8 cellular contexts compared by ENCODE assay signal in genomic region chr2:237691200-237691907, GRCh38.
DNase-seq lines count a peak whose midpoint lies in the region; ATAC-seq and TF ChIP-seq lines count a peak whose summit lies in the region.

No MANE protein-coding gene starts in this region.

- no peaks in the 10 kb centered on the region for H3K36me3 ChIP-seq in sigmoid colon

- peak overlapping the region; percentile 65 for H3K4me3 Mint-ChIP-seq in activated CD8-positive, alpha-beta T cell treated with anti-CD3 and anti-CD28 coated beads for 36 hours

- H3K4me3 ChIP-seq in AG04450 (ENCODE audit: low read depth, low read length) = peak overlapping the region; percentile 64
- H3K4me3 ChIP-seq in sigmoid colon = peak overlapping the region; percentile 78 to 97 (median 85)

- H3K27ac ChIP-seq in AG04450 (ENCODE audit: low read depth, low read length) (no peak overlapping the region), sigmoid colon (peak overlapping the region; percentile 92 to 99 (median 96))

- POLR2A ChIA-PET in AG04450 (lab: Yijun Ruan, JAX) = interaction anchor here (0.6 to 3.4 kb wide), 5 partner anchors 14 to 277 kb away, joined by 3 to 15 read pairs (median 7); partner anchors contain the start of gene COL6A3
- POLR2A ChIA-PET in activated CD8-positive, alpha-beta T cell treated with anti-CD3 and anti-CD28 coated beads for 36 hours (lab: Charles Lee) = interaction anchor here (1.2 to 9.6 kb wide), 5 partner anchors 8 to 18 kb away, joined by 3 to 154 read pairs (median 8); no protein-coding TSS in a partner anchor

- intact Hi-C loops in activated CD8-positive, alpha-beta T cell treated with anti-CD3 and anti-CD28 coated beads for 36 hours (cut with micrococcal nuclease) = loop anchor here (10.0 kb wide), 1 partner anchor 257 kb away; no protein-coding TSS in a partner anchor
- intact Hi-C loops in left cardiac atrium (cut with DNase I) (loop anchor here (2.0 to 5.0 kb wide), 2 partner anchors 15 to 41 kb away; no protein-coding TSS in a partner anchor), sigmoid colon (cut with DNase I) (loop anchor here (10.0 kb wide), 1 partner anchor 193 kb away; no protein-coding TSS in a partner anchor)

- H3K4me1 Mint-ChIP-seq in activated CD8-positive, alpha-beta T cell treated with anti-CD3 and anti-CD28 coated beads for 36 hours (ENCODE audit: low read depth) = peaks cover 51% of the 10 kb centered on the region

- peak; percentile 40 to 46 for TF ChIP-seq POLR2A in sigmoid colon (IDR thresholded peaks at IDR 0.05)

- 1 to 4% methylated on average over 70 of the region's 70 CpGs for WGBS in sigmoid colon, 2 donors

- no peak for TF ChIP-seq EP300 in sigmoid colon (IDR thresholded peaks at IDR 0.05)

- peak overlapping the region; percentile 40 for H3K27ac Mint-ChIP-seq in activated CD8-positive, alpha-beta T cell treated with anti-CD3 and anti-CD28 coated beads for 36 hours

- DNase-seq in AG04450 (ENCODE audit: low read depth, low spot score) (no peak), left cardiac atrium (no peak), sigmoid colon (no peak), NCI-H2107 (lab: John Stamatoyannopoulos, UW) (no peak), SKM-1 (lab: John Stamatoyannopoulos, UW; ENCODE audit: unreplicated experiment) (no peak)
- DNase-seq in activated CD8-positive, alpha-beta T cell treated with anti-CD3 and anti-CD28 coated beads for 36 hours = peak; percentile 55

- H3K27me3 ChIP-seq in AG04450 (ENCODE audit: control insufficient read depth, insufficient read depth, low read length) (no peaks in the 10 kb centered on the region), sigmoid colon (no peaks in the 10 kb centered on the region)

- CTCF ChIA-PET in AG04450 (lab: Charles Lee) = interaction anchor here (0.6 to 2.9 kb wide), 4 partner anchors 17 to 179 kb away, joined by 3 to 10 read pairs (median 4); no protein-coding TSS in a partner anchor
- CTCF ChIA-PET in activated CD8-positive, alpha-beta T cell treated with anti-CD3 and anti-CD28 coated beads for 36 hours (lab: Charles Lee) = interaction anchor here (2.9 to 9.8 kb wide), 2 partner anchors 16 to 54 kb away, joined by 10 to 142 read pairs; no protein-coding TSS in a partner anchor

- no peaks in the 10 kb centered on the region; the same call in 1 of the 2 replicates for H3K9me3 ChIP-seq in AG04450 (ENCODE audit: control insufficient read depth, insufficient read depth, low read length)
- no peaks in the 10 kb centered on the region for H3K9me3 ChIP-seq in sigmoid colon

- H3K36me3 Mint-ChIP-seq in activated CD8-positive, alpha-beta T cell treated with anti-CD3 and anti-CD28 coated beads for 36 hours (ENCODE audit: low read depth) = peaks cover 22% of the 10 kb centered on the region

- no peaks in the 10 kb centered on the region for H3K27me3 Mint-ChIP-seq in activated CD8-positive, alpha-beta T cell treated with anti-CD3 and anti-CD28 coated beads for 36 hours

- TF ChIP-seq CTCF in AG04450 (IDR thresholded peaks at IDR 0.05; ENCODE audit: low read depth, low read length) = no peak
- TF ChIP-seq CTCF in activated CD8-positive, alpha-beta T cell treated with anti-CD3 and anti-CD28 coated beads for 36 hours (IDR thresholded peaks at IDR 0.05) = no peak
- TF ChIP-seq CTCF in sigmoid colon (IDR thresholded peaks at IDR 0.05) = no peak

- ATAC-seq in GM19351 (IDR thresholded peaks at IDR 0.05; ENCODE audit: unreplicated experiment) = peak; percentile 33
- ATAC-seq in HG03439 (IDR thresholded peaks at IDR 0.05; ENCODE audit: unreplicated experiment) = peak; percentile 33
- no peak for ATAC-seq in activated CD8-positive, alpha-beta T cell treated with anti-CD3 and anti-CD28 coated beads for 36 hours
- ATAC-seq in left cardiac atrium = peak; percentile 2 to 4

- H3K9me3 Mint-ChIP-seq in activated CD8-positive, alpha-beta T cell treated with anti-CD3 and anti-CD28 coated beads for 36 hours = no peaks in the 10 kb centered on the region

- H3K4me1 ChIP-seq in sigmoid colon = peaks cover 0 to 83% (median 74%) of the 10 kb centered on the region in 4 donors
